1 cellular context compared by ENCODE assay signal in genomic region chr17:41773190-41773588, GRCh38.
TF ChIP-seq lines count a peak whose summit lies in the region.

No MANE protein-coding gene starts in this region.

TF ChIP-seq in H1, 55 proteins besides CTCF, POLR2A, EP300 and RAD21:
- TF ChIP-seq SP4 (IDR thresholded peaks at IDR 0.05; ENCODE audit: low read length), result no peak
- no peak for TF ChIP-seq CTBP2 (IDR thresholded peaks at IDR 0.05; ENCODE audit: borderline replicate concordance, insufficient read depth, insufficient read length, low read length)
- TF ChIP-seq CBX5 (IDR thresholded peaks at IDR 0.05; ENCODE audit: low read depth, low read length), result no peak
- no peak for TF ChIP-seq RFX5 (IDR thresholded peaks at IDR 0.05; ENCODE audit: borderline replicate concordance, low read depth, low read length)
- TF ChIP-seq ATF3 (IDR thresholded peaks at IDR 0.05; ENCODE audit: insufficient read depth, low read depth, low read length), result no peak
- no peak for TF ChIP-seq CREB1 (IDR thresholded peaks at IDR 0.05)
- no peak for TF ChIP-seq SUZ12 (IDR thresholded peaks at IDR 0.05; ENCODE audit: low read length)
- TF ChIP-seq FOSL1 (IDR thresholded peaks at IDR 0.05; ENCODE audit: insufficient read depth, low read depth, low read length), result no peak
- no peak for TF ChIP-seq NANOG (IDR thresholded peaks at IDR 0.05; ENCODE audit: insufficient read depth, low read depth, low read length, poor library complexity, severe bottlenecking)
- TF ChIP-seq ASH2L (IDR thresholded peaks at IDR 0.05; ENCODE audit: low read length), result no peak
- no peak for TF ChIP-seq GTF2F1 (IDR thresholded peaks at IDR 0.05; ENCODE audit: borderline replicate concordance, low read depth, low read length)
- TF ChIP-seq SAP30 (IDR thresholded peaks at IDR 0.05; ENCODE audit: insufficient read depth, insufficient replicate concordance, low read length), result no peak
